Comparison of ENCODE assay signal across 19 cellular contexts in the genomic region with DNA sequence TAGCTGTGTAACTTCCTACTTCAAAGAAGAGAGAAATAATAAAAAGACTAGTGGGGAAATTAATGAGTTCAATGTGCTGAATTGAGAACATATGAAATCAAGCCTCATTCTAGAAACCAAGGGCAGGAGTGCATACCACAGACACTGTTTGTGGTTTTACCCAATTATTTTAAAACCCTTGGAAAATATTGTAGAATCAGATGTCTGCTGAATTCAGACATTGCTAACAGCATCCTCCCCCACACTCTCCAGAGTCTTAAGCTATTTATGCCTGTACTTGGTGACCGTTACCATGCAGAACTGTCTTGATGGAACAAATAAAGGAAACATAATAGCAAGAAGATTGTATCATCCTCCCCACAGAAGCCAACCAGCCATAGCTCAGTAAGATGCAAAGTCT.
DNase-seq lines count a peak whose midpoint lies in the region; ATAC-seq and TF ChIP-seq lines count a peak whose summit lies in the region.
"Had no signal": no experiment of that assay in that cellular context is flagged by ENCODE, and none has a peak within 500 bp of the region (broad histone marks: within the 10 kb centered on the region; RNA-seq: fewer than 3 reads in every experiment).

No MANE protein-coding gene starts in this region.

- ATAC-seq in stimulated activated naive CD8-positive, alpha-beta T cell treated with anti-CD3 and anti-CD28 coated beads, Interleukin-15, amount 100 ng/mL, for 72 hours: no peak
- ATAC-seq: stimulated activated naive CD8-positive, alpha-beta T cell treated with anti-CD3 and anti-CD28 coated beads, Interleukin-15, Interleukin-2, amounts not matched to agents 100 U/mL and 50 U/mL, for 24 hours had no signal

- peak; percentile 93 for DNase-seq in AG09319 (ENCODE audit: extremely low read depth, low read depth)
- DNase-seq in RPMI7951 (ENCODE audit: low read depth): peak; percentile 89
- peak; percentile 91 for DNase-seq in fibroblast of gingiva (ENCODE audit: low read depth)
- no peak for DNase-seq in NCI-H2227 (lab: John Stamatoyannopoulos, UW; ENCODE audit: unreplicated experiment)
- no peak for DNase-seq in stimulated activated naive CD8-positive, alpha-beta T cell treated with anti-CD3 and anti-CD28 coated beads, Interleukin-15, amount 100 ng/mL, for 72 hours
- DNase-seq in hypothalamus (lab: John Stamatoyannopoulos, UW): no peak
- DNase-seq in NCI-H774 (lab: John Stamatoyannopoulos, UW): no peak
- DNase-seq: activated CD4-positive, CD25-positive, alpha-beta regulatory T cell treated with anti-CD3 and anti-CD28 coated beads, Interleukin-2, amount 50 U/mL, for 72 hours; activated CD8-positive, alpha-beta memory T cell treated with anti-CD3 and anti-CD28 coated beads, Interleukin-2, amount 50 U/mL, for 48 hours; BE2C; DMS 273 treated with DMSO at 0.1 percent for 48 hours; NCI-H187; NCI-H69; small intestine; stimulated activated naive CD8-positive, alpha-beta T cell treated with anti-CD3 and anti-CD28 coated beads, Interleukin-15, Interleukin-2, amounts not matched to agents 100 U/mL and 50 U/mL, for 24 hours had no signal

- no peaks in the 10 kb centered on the region for H3K27me3 Mint-ChIP-seq in stimulated activated naive CD8-positive, alpha-beta T cell treated with anti-CD3 and anti-CD28 coated beads, Interleukin-15, amount 100 ng/mL, for 72 hours
- H3K27me3 Mint-ChIP-seq: activated naive CD4-positive, alpha-beta T cell treated with anti-CD3 and anti-CD28 coated beads, Interleukin-2, amount 50 U/mL, for 24 hours had no signal

- no peaks in the 10 kb centered on the region for H4K20me1 ChIP-seq in neural cell (ENCODE audit: insufficient read depth)

- no peak overlapping the region for H3K27ac Mint-ChIP-seq in stimulated activated naive CD8-positive, alpha-beta T cell treated with anti-CD3 and anti-CD28 coated beads, Interleukin-15, amount 100 ng/mL, for 72 hours
- H3K27ac Mint-ChIP-seq: activated naive CD4-positive, alpha-beta T cell treated with anti-CD3 and anti-CD28 coated beads, Interleukin-2, amount 50 U/mL, for 24 hours; T-helper 1 cell treated with Interleukin-12 subunit alpha and Interleukin-12 subunit beta and Interleukin-4 antibody, amounts not matched to agents 30 μg/mL and 1 μg/mL, for 36 hours had no signal

- H2AFZ ChIP-seq in neural cell (ENCODE audit: low read depth, low read length): no peak overlapping the region

- no peaks in the 10 kb centered on the region for H3F3A ChIP-seq in neural cell (ENCODE audit: insufficient read depth, low read length, poor library complexity, severe bottlenecking)

- no peaks in the 10 kb centered on the region for H3K27me3 ChIP-seq in neural cell (ENCODE audit: insufficient read depth, low read depth, low read length)
- H3K27me3 ChIP-seq: BE2C had no signal

- no peak overlapping the region for H3K4me2 ChIP-seq in neural cell (ENCODE audit: low read length)

- TF ChIP-seq CTCF in AG09319 (IDR thresholded peaks at IDR 0.05; ENCODE audit: low read depth, low read length) (no peak), neural cell (IDR thresholded peaks at IDR 0.05; ENCODE audit: poor library complexity, severe bottlenecking) (no peak)

- no peak overlapping the region for H3K4me3 Mint-ChIP-seq in stimulated activated naive CD8-positive, alpha-beta T cell treated with anti-CD3 and anti-CD28 coated beads, Interleukin-15, amount 100 ng/mL, for 72 hours
- H3K4me3 Mint-ChIP-seq: activated naive CD4-positive, alpha-beta T cell treated with anti-CD3 and anti-CD28 coated beads, Interleukin-2, amount 50 U/mL, for 24 hours; T-helper 1 cell treated with Interleukin-12 subunit alpha and Interleukin-12 subunit beta and Interleukin-4 antibody, amounts not matched to agents 30 μg/mL and 1 μg/mL, for 36 hours had no signal

- no peak overlapping the region for H3K9ac ChIP-seq in neural cell (ENCODE audit: low read length)

- no peak for TF ChIP-seq RAD21 in neural cell (conservative IDR thresholded peaks at IDR 0.05)

- peaks cover 4 to 20% of the 10 kb centered on the region in 2 donors for H3K9me3 Mint-ChIP-seq in stimulated activated naive CD8-positive, alpha-beta T cell treated with anti-CD3 and anti-CD28 coated beads, Interleukin-15, amount 100 ng/mL, for 72 hours

- H3K9me2 ChIP-seq in neural cell (ENCODE audit: insufficient read depth, low read length): no peaks in the 10 kb centered on the region

- no peaks in the 10 kb centered on the region for H3K79me2 ChIP-seq in neural cell (replicated peaks; ENCODE audit: insufficient read depth, low read length)

- H3K4me3 ChIP-seq in neural cell (ENCODE audit: low read length): no peak overlapping the region
- H3K4me3 ChIP-seq: lung had no signal

- H3K9me3 ChIP-seq in neural cell (ENCODE audit: low read length): no peaks in the 10 kb centered on the region
- H3K9me3 ChIP-seq: BE2C had no signal

- no peaks in the 10 kb centered on the region for H3K4me1 Mint-ChIP-seq in stimulated activated naive CD8-positive, alpha-beta T cell treated with anti-CD3 and anti-CD28 coated beads, Interleukin-15, amount 100 ng/mL, for 72 hours
- H3K4me1 Mint-ChIP-seq: activated naive CD4-positive, alpha-beta T cell treated with anti-CD3 and anti-CD28 coated beads, Interleukin-2, amount 50 U/mL, for 24 hours had no signal

- no peaks in the 10 kb centered on the region for H3K36me3 ChIP-seq in neural cell (ENCODE audit: insufficient read depth, low read length)
- H3K36me3 ChIP-seq: BE2C had no signal

- peak overlapping the region; percentile 16 for H3K27ac ChIP-seq in neural cell (ENCODE audit: low read length)

- no peak for TF ChIP-seq EP300 in neural cell (conservative IDR thresholded peaks at IDR 0.05; ENCODE audit: poor library complexity, severe bottlenecking)

TF ChIP-seq in neural cell, 6 proteins besides CTCF, POLR2A, EP300 and RAD21:
- TF ChIP-seq EZH2 (IDR thresholded peaks at IDR 0.05; ENCODE audit: borderline replicate concordance, insufficient read depth, low read length, poor library complexity, severe bottlenecking) (no peak), POLR2AphosphoS5 (IDR thresholded peaks at IDR 0.05) (peak; percentile 15)

Comparison
In these comparisons a context has a peak if more than half of its experiments do, and no peak if none do; other contexts are left out.
1. DNase-seq: peak in AG09319 (single experiment), RPMI7951 (single experiment) and fibroblast of gingiva (single experiment); none in NCI-H2227 (single experiment), stimulated activated naive CD8-positive, alpha-beta T cell treated with anti-CD3 and anti-CD28 coated beads, Interleukin-15, amount 100 ng/mL, for 72 hours (0 of 2), hypothalamus (0 of 51) and NCI-H774 (single experiment).